Comparison of ENCODE assay signal across 12 cellular contexts in the genomic region with DNA sequence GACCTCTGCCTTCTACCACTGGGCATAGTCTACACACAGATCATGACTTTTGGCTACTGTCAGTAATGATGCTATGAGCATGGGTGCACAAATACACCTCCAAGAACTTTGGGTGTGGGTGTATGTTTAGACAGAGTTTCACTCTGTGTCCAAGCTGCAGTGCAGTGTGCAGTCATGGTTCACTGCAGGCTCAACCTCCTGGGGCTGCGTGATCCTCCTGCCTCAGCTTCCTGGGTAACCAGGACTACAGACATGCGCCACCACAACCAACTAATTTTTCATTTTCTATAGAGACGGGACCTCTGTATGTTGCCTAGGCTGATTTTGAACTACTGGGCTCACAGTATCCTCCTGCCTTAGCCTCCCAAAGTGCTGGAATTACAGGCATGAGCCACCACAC.
DNase-seq lines count a peak whose midpoint lies in the region; ATAC-seq and FAIRE-seq lines count a peak whose summit lies in the region.
"Had no signal": no experiment of that assay in that cellular context is flagged by ENCODE, and none has a peak within 500 bp of the region (broad histone marks: within the 10 kb centered on the region; RNA-seq: fewer than 3 reads in every experiment).

No MANE protein-coding gene starts in this region.

- H3K27ac Mint-ChIP-seq in activated T-cell treated with anti-CD3 and anti-CD28 coated beads, Interleukin-2, amount 50 U/mL, for 24 hours, result no peak overlapping the region
- H3K27ac Mint-ChIP-seq: CD4-positive, CD25-positive, alpha-beta regulatory T cell; naive thymus-derived CD4-positive, alpha-beta T cell had no signal

- H3K4me3 Mint-ChIP-seq in activated T-cell treated with anti-CD3 and anti-CD28 coated beads, Interleukin-2, amount 50 U/mL, for 24 hours, result no peak overlapping the region
- H3K4me3 Mint-ChIP-seq: CD4-positive, CD25-positive, alpha-beta regulatory T cell; naive thymus-derived CD4-positive, alpha-beta T cell had no signal

- no peaks in the 10 kb centered on the region for H3K9me3 Mint-ChIP-seq in activated T-cell treated with anti-CD3 and anti-CD28 coated beads, Interleukin-2, amount 50 U/mL, for 24 hours
- H3K9me3 Mint-ChIP-seq: naive thymus-derived CD4-positive, alpha-beta T cell had no signal

- H3K36me3 Mint-ChIP-seq in activated T-cell treated with anti-CD3 and anti-CD28 coated beads, Interleukin-2, amount 50 U/mL, for 24 hours (ENCODE audit: low read depth), result no peaks in the 10 kb centered on the region
- H3K36me3 Mint-ChIP-seq: CD4-positive, CD25-positive, alpha-beta regulatory T cell; naive thymus-derived CD4-positive, alpha-beta T cell had no signal

- FAIRE-seq in urothelium cell line (lab: Jason Lieb, UNC), result no peak

- H3K4me1 Mint-ChIP-seq in activated T-cell treated with anti-CD3 and anti-CD28 coated beads, Interleukin-2, amount 50 U/mL, for 24 hours (ENCODE audit: low read depth), result peaks cover 1% of the 10 kb centered on the region
- H3K4me1 Mint-ChIP-seq: CD4-positive, CD25-positive, alpha-beta regulatory T cell had no signal

- peak; percentile 99 for ATAC-seq in GM18511 (IDR thresholded peaks at IDR 0.05; ENCODE audit: unreplicated experiment)
- ATAC-seq in GM21360 (IDR thresholded peaks at IDR 0.05; ENCODE audit: unreplicated experiment), result peak; percentile 99
- ATAC-seq in HG02970 (IDR thresholded peaks at IDR 0.05; ENCODE audit: low FRiP score, unreplicated experiment), result peak; percentile 95
- peak; percentile 97 for ATAC-seq in HG03575 (IDR thresholded peaks at IDR 0.05; ENCODE audit: extremely low read depth, insufficient number of reproducible peaks, low FRiP score, unreplicated experiment)
- ATAC-seq: naive thymus-derived CD4-positive, alpha-beta T cell had no signal

- no peaks in the 10 kb centered on the region for H3K27me3 Mint-ChIP-seq in activated T-cell treated with anti-CD3 and anti-CD28 coated beads, Interleukin-2, amount 50 U/mL, for 24 hours
- H3K27me3 Mint-ChIP-seq: CD4-positive, CD25-positive, alpha-beta regulatory T cell; naive thymus-derived CD4-positive, alpha-beta T cell had no signal

- DNase-seq in urothelium cell line (ENCODE audit: low spot score) (no peak), anterior cingulate cortex (lab: John Stamatoyannopoulos, UW) (no peak), NCI-H187 (lab: John Stamatoyannopoulos, UW) (no peak)
- DNase-seq in activated T-cell treated with anti-CD3 and anti-CD28 coated beads, Interleukin-2, amount 50 U/mL, for 24 hours, result no peak
- DNase-seq: CD4-positive, CD25-positive, alpha-beta regulatory T cell; naive thymus-derived CD4-positive, alpha-beta T cell; NCI-H2081; Peyer's patch had no signal
